Comparison of ENCODE assay signal across 13 cellular contexts in genomic region chr2:35454966-35455638, GRCh38.
DNase-seq lines count a peak whose midpoint lies in the region; ATAC-seq and TF ChIP-seq lines count a peak whose summit lies in the region.
"Had no signal": no experiment of that assay in that cellular context is flagged by ENCODE, and none has a peak within 500 bp of the region (broad histone marks: within the 10 kb centered on the region; RNA-seq: fewer than 3 reads in every experiment).

No MANE protein-coding gene starts in this region.

- H3K4me3 ChIP-seq in astrocyte of the spinal cord (ENCODE audit: low read depth, low read length): no peak overlapping the region

- no peak overlapping the region for H3K27ac Mint-ChIP-seq in neural crest cell (ENCODE audit: unreplicated experiment)

- no peak overlapping the region for H3K4me3 Mint-ChIP-seq in neural crest cell

- no peaks in the 10 kb centered on the region for H3K9me3 Mint-ChIP-seq in neural crest cell

- ATAC-seq in HG03571 (IDR thresholded peaks at IDR 0.05; ENCODE audit: unreplicated experiment) (no peak), HG02938 (IDR thresholded peaks at IDR 0.05; ENCODE audit: unreplicated experiment) (no peak), left lobe of liver (no peak)
- ATAC-seq: esophagus mucosa, left cardiac atrium had no signal

- H3K36me3 Mint-ChIP-seq in neural crest cell (ENCODE audit: low read depth): no peaks in the 10 kb centered on the region

- no peaks in the 10 kb centered on the region for H3K27me3 Mint-ChIP-seq in neural crest cell (ENCODE audit: low read depth)

- no peaks in the 10 kb centered on the region for H3K4me1 Mint-ChIP-seq in neural crest cell

- TF ChIP-seq CTCF in GM12873 (IDR thresholded peaks at IDR 0.05; ENCODE audit: insufficient read depth, low read depth, low read length, missing control alignments) (peak; percentile 1), astrocyte of the spinal cord (IDR thresholded peaks at IDR 0.05; ENCODE audit: low read depth, low read length) (peak; percentile 48), neural crest cell (conservative IDR thresholded peaks at IDR 0.05) (peak; percentile 20)

- DNase-seq in NCI-H226 (peak; percentile 88), astrocyte of the spinal cord (ENCODE audit: low read depth, low spot score) (peak; percentile 37), neural crest cell (ENCODE audit: low read depth, low spot score) (no peak), mucosa of gallbladder (ENCODE audit: low spot score) (no peak), left lobe of liver (ENCODE audit: low spot score) (no peak)
- DNase-seq: GOT3, left cardiac atrium, NCI-H1436 treated with DMSO at 0.1 percent for 48 hours, Right ventricle myocardium superior had no signal

- in situ Hi-C loops in astrocyte of the spinal cord (cut with HindIII; ENCODE audit: low sequenced_read_pairs): no loop called here

Comparison
In these comparisons a context has a peak if more than half of its experiments do, and no peak if none do; other contexts are left out.
1. DNase-seq: peak in NCI-H226 (single experiment) and astrocyte of the spinal cord (single experiment); none in neural crest cell (single experiment), mucosa of gallbladder (single experiment) and left lobe of liver (single experiment).
2. Peak in every context shown above with its lines, with median percentiles within 50 percentile points of each other: CTCF ChIP-seq.